In genomic region chr3:18649666-18650363, GRCh38 we compare ENCODE assay signal across 11 cellular contexts.
DNase-seq lines count a peak whose midpoint lies in the region; ATAC-seq and TF ChIP-seq lines count a peak whose summit lies in the region.
"Had no signal": no experiment of that assay in that cellular context is flagged by ENCODE, and none has a peak within 500 bp of the region (broad histone marks: within the 10 kb centered on the region; RNA-seq: fewer than 3 reads in every experiment).

No MANE protein-coding gene starts in this region.

- H3K4me1 ChIP-seq in upper lobe of right lung, result no peaks in the 10 kb centered on the region
- H3K4me1 ChIP-seq: A549 had no signal

- H3K36me3 ChIP-seq in upper lobe of right lung, result no peaks in the 10 kb centered on the region

- ATAC-seq in HG02970 (IDR thresholded peaks at IDR 0.05; ENCODE audit: low FRiP score, unreplicated experiment) (peak; percentile 84), upper lobe of right lung (no peak)
- ATAC-seq: A549 had no signal

- H3K4me1 Mint-ChIP-seq in activated CD4-positive, alpha-beta T cell treated with anti-CD3 and anti-CD28 coated beads, Interleukin-2, amount 10 ng/mL, durations not matched to agents 7 days and 5 days, result peaks cover 76% of the 10 kb centered on the region

- CTCF ChIA-PET in activated CD4-positive, alpha-beta T cell treated with anti-CD3 and anti-CD28 coated beads, Interleukin-2, amount 10 ng/mL, durations not matched to agents 7 days and 5 days (lab: Charles Lee), result interaction anchor here (0.9 to 6.5 kb wide), 15 partner anchors 7 to 108 kb away, joined by 3 to 36 read pairs (median 6); no protein-coding TSS in a partner anchor

- peaks cover 14% of the 10 kb centered on the region for H3K36me3 Mint-ChIP-seq in activated CD4-positive, alpha-beta T cell treated with anti-CD3 and anti-CD28 coated beads, Interleukin-2, amount 10 ng/mL, durations not matched to agents 7 days and 5 days (ENCODE audit: low read depth)

- POLR2A ChIA-PET in activated CD4-positive, alpha-beta T cell treated with anti-CD3 and anti-CD28 coated beads, Interleukin-2, amount 10 ng/mL, durations not matched to agents 7 days and 5 days (lab: Charles Lee), result interaction anchor here (0.6 to 1.1 kb wide), 7 partner anchors 29 to 211 kb away, joined by 3 to 10 read pairs (median 4); no protein-coding TSS in a partner anchor

- no peaks in the 10 kb centered on the region for H3K27me3 Mint-ChIP-seq in activated CD4-positive, alpha-beta T cell treated with anti-CD3 and anti-CD28 coated beads, Interleukin-2, amount 10 ng/mL, durations not matched to agents 7 days and 5 days
- H3K27me3 Mint-ChIP-seq: activated B cell treated with CpG ODN at 0.5 μM for 24 hours had no signal

- peak overlapping the region; percentile 9 for H3K4me3 Mint-ChIP-seq in activated CD4-positive, alpha-beta T cell treated with anti-CD3 and anti-CD28 coated beads, Interleukin-2, amount 10 ng/mL, durations not matched to agents 7 days and 5 days
- H3K4me3 Mint-ChIP-seq: activated B cell treated with CpG ODN at 0.5 μM for 24 hours had no signal

- H3K9me3 Mint-ChIP-seq in activated CD4-positive, alpha-beta T cell treated with anti-CD3 and anti-CD28 coated beads, Interleukin-2, amount 10 ng/mL, durations not matched to agents 7 days and 5 days, result peaks cover 12% of the 10 kb centered on the region
- H3K9me3 Mint-ChIP-seq: activated B cell treated with CpG ODN at 0.5 μM for 24 hours had no signal

- H3K4me3 ChIP-seq in upper lobe of right lung, result no peak overlapping the region
- H3K4me3 ChIP-seq: A549 had no signal

- no peaks in the 10 kb centered on the region for H3K9me3 ChIP-seq in upper lobe of right lung
- H3K9me3 ChIP-seq: A549 had no signal

- DNase-seq in activated T-cell treated with anti-CD3 and anti-CD28 coated beads for 24 hours (ENCODE audit: low read depth) (peak; percentile 52), activated T-cell treated with anti-CD3 and anti-CD28 coated beads for 4 hours (no peak), SK-N-DZ (ENCODE audit: low spot score) (no peak), NCI-H2081 treated with DMSO at 0.1 percent for 48 hours (lab: John Stamatoyannopoulos, UW) (no peak), upper lobe of right lung (no peak)
- peak; percentile 70 for DNase-seq in activated CD4-positive, alpha-beta T cell treated with anti-CD3 and anti-CD28 coated beads, Interleukin-2, amount 10 ng/mL, durations not matched to agents 7 days and 5 days
- peak in 4 of 6 experiments; percentile 4 to 29 (median 16) for DNase-seq in stimulated activated naive CD4-positive, alpha-beta T cell (lab: John Stamatoyannopoulos, UW)
- DNase-seq: activated B cell treated with CpG ODN at 0.5 μM for 24 hours, NCI-H1930 had no signal

- intact Hi-C loops in upper lobe of right lung (cut with DNase I), result no loop called here

- no peak for TF ChIP-seq CTCF in upper lobe of right lung (IDR thresholded peaks at IDR 0.05)

- H3K27me3 ChIP-seq in upper lobe of right lung, result no peaks in the 10 kb centered on the region

- H3K27ac ChIP-seq in upper lobe of right lung, result no peak overlapping the region
- H3K27ac ChIP-seq: A549 had no signal

- peak overlapping the region; percentile 88 for H3K27ac Mint-ChIP-seq in activated CD4-positive, alpha-beta T cell treated with anti-CD3 and anti-CD28 coated beads, Interleukin-2, amount 10 ng/mL, durations not matched to agents 7 days and 5 days
- H3K27ac Mint-ChIP-seq: activated B cell treated with CpG ODN at 0.5 μM for 24 hours had no signal

Comparison
In these comparisons a context has a peak if more than half of its experiments do, and no peak if none do; other contexts are left out.
1. DNase-seq: peak in activated T-cell treated with anti-CD3 and anti-CD28 coated beads for 24 hours (single experiment), activated CD4-positive, alpha-beta T cell treated with anti-CD3 and anti-CD28 coated beads, Interleukin-2, amount 10 ng/mL, durations not matched to agents 7 days and 5 days (single experiment) and stimulated activated naive CD4-positive, alpha-beta T cell (4 of 6); none in activated T-cell treated with anti-CD3 and anti-CD28 coated beads for 4 hours (single experiment), SK-N-DZ (single experiment), NCI-H2081 treated with DMSO at 0.1 percent for 48 hours (single experiment) and upper lobe of right lung (single experiment).